ENCODE assay signal across 20 cellular contexts in the genomic region with DNA sequence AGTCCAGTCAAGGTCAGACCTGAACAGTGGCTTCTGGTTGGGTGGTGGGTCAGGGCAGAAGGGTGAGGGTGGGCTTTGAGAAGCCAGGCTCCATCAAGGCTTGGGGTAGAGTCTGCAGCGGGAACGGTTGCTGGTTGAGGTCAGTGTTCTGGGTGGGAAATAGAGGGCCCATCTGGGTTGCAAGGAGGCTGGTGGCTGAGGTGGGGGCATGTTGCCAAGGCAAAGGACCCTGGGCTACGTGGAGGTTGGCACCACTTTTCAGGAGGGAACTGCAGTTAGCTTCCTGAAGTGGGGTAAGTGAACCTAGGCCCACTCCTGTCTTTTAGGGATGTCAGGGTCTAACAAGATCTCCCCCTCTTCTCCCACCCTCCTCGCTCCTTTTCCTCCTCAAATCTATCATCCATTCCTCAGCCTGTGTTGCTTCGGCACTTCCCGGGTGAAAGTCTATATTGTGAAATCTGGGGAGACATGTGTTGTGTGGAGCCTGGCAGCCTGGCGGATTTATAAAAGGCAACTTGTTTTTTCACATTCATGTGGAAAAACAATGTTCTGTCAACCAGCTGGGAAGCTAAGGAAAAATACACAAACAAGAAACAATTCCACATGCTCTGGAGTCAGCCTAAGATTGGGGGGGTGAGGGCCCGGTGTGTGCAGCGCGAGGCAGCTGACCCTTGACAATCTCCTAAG. TPM values are rescaled to one million over a fixed set of nuclear protein-coding genes. Genes with fewer than 3 reads are reported as not detected.
A peak's percentile ranks its signal among the peaks of the same experiment; 100 is the strongest.
DNase-seq lines count a peak whose midpoint lies in the region; TF ChIP-seq lines count a peak whose summit lies in the region.
"Had no signal": no experiment of that assay in that cellular context is flagged by ENCODE, and none has a peak within 500 bp of the region (broad histone marks: within the 10 kb centered on the region; RNA-seq: fewer than 3 reads in every experiment).

No MANE protein-coding gene starts in this region.

- H3K27me3 Mint-ChIP-seq in nephron progenitor cell (ENCODE audit: low read depth, poor library complexity), result peaks cover 13% of the 10 kb centered on the region

- peaks cover 15% of the 10 kb centered on the region for H3K4me1 ChIP-seq in left ventricle myocardium inferior

- TF ChIP-seq CTCF in left ventricle myocardium inferior (IDR thresholded peaks at IDR 0.05; ENCODE audit: borderline replicate concordance) (no peak), fibroblast of villous mesenchyme (IDR thresholded peaks at IDR 0.05; ENCODE audit: insufficient read depth, low read depth, low read length) (no peak), nephron progenitor cell (IDR thresholded peaks at IDR 0.05) (no peak)

- H3K9me3 ChIP-seq in left ventricle myocardium inferior (replicated peaks), result no peaks in the 10 kb centered on the region
- H3K9me3 ChIP-seq: MG63 had no signal

- H3K36me3 ChIP-seq in left ventricle myocardium inferior, result no peaks in the 10 kb centered on the region
- H3K36me3 ChIP-seq: BLaER1 treated with 17β-estradiol and CSF1 and Interleukin-3, amounts not matched to agents 10 nM and 100 nM; MG63 had no signal

- DNase-seq in cardiac septum (ENCODE audit: low spot score), result peak; percentile 17
- no peak for DNase-seq in left ventricle myocardium inferior
- peak; percentile 17 for DNase-seq in fibroblast of villous mesenchyme (ENCODE audit: low read depth)
- DNase-seq in nephron progenitor cell, result no peak
- DNase-seq in NCI-H2196 treated with DMSO at 0.1 percent for 48 hours (lab: John Stamatoyannopoulos, UW; ENCODE audit: unreplicated experiment), result no peak
- DNase-seq in activated CD4-positive, CD25-positive, alpha-beta regulatory T cell (lab: John Stamatoyannopoulos, UW), result no peak
- no peak for DNase-seq in SHP77 (lab: John Stamatoyannopoulos, UW)
- DNase-seq in erythroblast (lab: John Stamatoyannopoulos, UW), result no peak
- DNase-seq: DMS 273 treated with DMSO at 0.1 percent for 48 hours, KG1, MG63, NCI-H1092 treated with DMSO at 0.1 percent for 48 hours, NCI-H187 treated with DMSO at 0.1 percent for 48 hours, NCI-H774, PC-9 had no signal

- H3K27ac ChIP-seq in left ventricle myocardium inferior (replicated peaks), result no peak overlapping the region
- H3K27ac ChIP-seq: 22Rv1; BLaER1 treated with 17β-estradiol and CSF1 and Interleukin-3, amounts not matched to agents 10 nM and 100 nM; HL-60; PC-9 had no signal

- H3K9me3 Mint-ChIP-seq in nephron progenitor cell, result peaks cover 3% of the 10 kb centered on the region

- H3K4me3 Mint-ChIP-seq in nephron progenitor cell, result no peak overlapping the region

- H3K4me3 ChIP-seq in left ventricle myocardium inferior (no peak overlapping the region), fibroblast of villous mesenchyme (ENCODE audit: low read depth, low read length) (no peak overlapping the region)
- H3K4me3 ChIP-seq: BLaER1 treated with 17β-estradiol and CSF1 and Interleukin-3, amounts not matched to agents 10 nM and 100 nM; PC-9 had no signal

- H3K4me1 Mint-ChIP-seq in nephron progenitor cell, result peaks cover 29% of the 10 kb centered on the region

- H3K36me3 Mint-ChIP-seq in nephron progenitor cell (ENCODE audit: low read depth), result no peaks in the 10 kb centered on the region

- peaks cover 20% of the 10 kb centered on the region for H3K27me3 ChIP-seq in left ventricle myocardium inferior (ENCODE audit: low read depth)
- H3K27me3 ChIP-seq: BLaER1 treated with 17β-estradiol and CSF1 and Interleukin-3, amounts not matched to agents 10 nM and 100 nM; MG63 had no signal

- no peak for TF ChIP-seq POLR2A in erythroblast (IDR thresholded peaks at IDR 0.05; ENCODE audit: low read length)

- peak overlapping the region; percentile 35 for H3K27ac Mint-ChIP-seq in nephron progenitor cell

- intact Hi-C loops in cardiac septum (cut with DNase I), result no loop called here
- intact Hi-C loops in left ventricle myocardium inferior (cut with micrococcal nuclease), result no loop called here

RNA-seq across cellular contexts. Expression of a gene that starts 1.5 kb away (rescaled TPM):
- total RNA-seq in cardiac septum (0.35 TPM), left ventricle myocardium inferior (0.14 TPM), fibroblast of villous mesenchyme (not detected in 2 replicates)
- total RNA-seq: Daoy had no signal

RNA-seq across cellular contexts. Expression of a gene that starts 29.5 kb away (rescaled TPM):
- total RNA-seq in cardiac septum, result 249 TPM
- total RNA-seq in left ventricle myocardium inferior, result 440 TPM
- total RNA-seq in fibroblast of villous mesenchyme, result under 0.01 TPM in 1 of 2 replicates, not detected in the other
- total RNA-seq: H4 had no signal

RNA-seq across cellular contexts. Expression of a gene that starts 45.6 kb away (rescaled TPM):
- total RNA-seq in cardiac septum (2.3 TPM), left ventricle myocardium inferior (2.0 TPM), fibroblast of villous mesenchyme (under 0.01 TPM in 1 of 2 replicates, not detected in the other)

Comparison
In these comparisons a context has a peak if more than half of its experiments do, and no peak if none do; other contexts are left out.
1. DNase-seq: peak in cardiac septum (single experiment) and fibroblast of villous mesenchyme (single experiment); none in left ventricle myocardium inferior (single experiment), nephron progenitor cell (single experiment), NCI-H2196 treated with DMSO at 0.1 percent for 48 hours (single experiment), activated CD4-positive, CD25-positive, alpha-beta regulatory T cell (0 of 4), SHP77 (0 of 2) and erythroblast (0 of 2).
2. RNA of a gene that starts 29.5 kb away (total RNA-seq): 440 TPM in left ventricle myocardium inferior (single experiment) and 249 TPM in cardiac septum (single experiment); under 0.01 TPM in fibroblast of villous mesenchyme; every median in the first group is over 100 times any median in the second.